In the genomic region with DNA sequence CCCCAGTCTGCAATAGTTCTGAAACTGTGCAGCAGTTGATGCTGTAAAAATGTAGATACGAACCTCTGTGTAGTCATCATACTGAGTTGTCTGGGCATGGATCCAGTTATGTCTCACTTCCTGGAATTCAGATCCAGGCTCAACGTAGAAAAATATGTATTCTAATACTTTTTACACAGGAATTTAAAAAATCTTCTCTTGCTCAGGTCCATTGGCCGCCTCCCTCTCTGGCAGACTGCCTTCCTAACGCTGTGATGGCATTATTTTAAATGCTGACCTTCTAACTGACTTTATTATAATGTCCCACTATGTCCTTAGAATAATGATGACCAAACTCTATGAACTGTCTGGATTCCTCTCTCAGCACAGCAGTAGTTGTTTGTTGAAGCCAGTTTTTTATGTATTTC, we compare ENCODE assay signal across 1 cellular context.
TF ChIP-seq lines count a peak whose summit lies in the region.

No MANE protein-coding gene starts in this region.

TF ChIP-seq in GM23338, 12 proteins besides CTCF, POLR2A, EP300 and RAD21 (continued from another document):
- TF ChIP-seq, protein P1, sequence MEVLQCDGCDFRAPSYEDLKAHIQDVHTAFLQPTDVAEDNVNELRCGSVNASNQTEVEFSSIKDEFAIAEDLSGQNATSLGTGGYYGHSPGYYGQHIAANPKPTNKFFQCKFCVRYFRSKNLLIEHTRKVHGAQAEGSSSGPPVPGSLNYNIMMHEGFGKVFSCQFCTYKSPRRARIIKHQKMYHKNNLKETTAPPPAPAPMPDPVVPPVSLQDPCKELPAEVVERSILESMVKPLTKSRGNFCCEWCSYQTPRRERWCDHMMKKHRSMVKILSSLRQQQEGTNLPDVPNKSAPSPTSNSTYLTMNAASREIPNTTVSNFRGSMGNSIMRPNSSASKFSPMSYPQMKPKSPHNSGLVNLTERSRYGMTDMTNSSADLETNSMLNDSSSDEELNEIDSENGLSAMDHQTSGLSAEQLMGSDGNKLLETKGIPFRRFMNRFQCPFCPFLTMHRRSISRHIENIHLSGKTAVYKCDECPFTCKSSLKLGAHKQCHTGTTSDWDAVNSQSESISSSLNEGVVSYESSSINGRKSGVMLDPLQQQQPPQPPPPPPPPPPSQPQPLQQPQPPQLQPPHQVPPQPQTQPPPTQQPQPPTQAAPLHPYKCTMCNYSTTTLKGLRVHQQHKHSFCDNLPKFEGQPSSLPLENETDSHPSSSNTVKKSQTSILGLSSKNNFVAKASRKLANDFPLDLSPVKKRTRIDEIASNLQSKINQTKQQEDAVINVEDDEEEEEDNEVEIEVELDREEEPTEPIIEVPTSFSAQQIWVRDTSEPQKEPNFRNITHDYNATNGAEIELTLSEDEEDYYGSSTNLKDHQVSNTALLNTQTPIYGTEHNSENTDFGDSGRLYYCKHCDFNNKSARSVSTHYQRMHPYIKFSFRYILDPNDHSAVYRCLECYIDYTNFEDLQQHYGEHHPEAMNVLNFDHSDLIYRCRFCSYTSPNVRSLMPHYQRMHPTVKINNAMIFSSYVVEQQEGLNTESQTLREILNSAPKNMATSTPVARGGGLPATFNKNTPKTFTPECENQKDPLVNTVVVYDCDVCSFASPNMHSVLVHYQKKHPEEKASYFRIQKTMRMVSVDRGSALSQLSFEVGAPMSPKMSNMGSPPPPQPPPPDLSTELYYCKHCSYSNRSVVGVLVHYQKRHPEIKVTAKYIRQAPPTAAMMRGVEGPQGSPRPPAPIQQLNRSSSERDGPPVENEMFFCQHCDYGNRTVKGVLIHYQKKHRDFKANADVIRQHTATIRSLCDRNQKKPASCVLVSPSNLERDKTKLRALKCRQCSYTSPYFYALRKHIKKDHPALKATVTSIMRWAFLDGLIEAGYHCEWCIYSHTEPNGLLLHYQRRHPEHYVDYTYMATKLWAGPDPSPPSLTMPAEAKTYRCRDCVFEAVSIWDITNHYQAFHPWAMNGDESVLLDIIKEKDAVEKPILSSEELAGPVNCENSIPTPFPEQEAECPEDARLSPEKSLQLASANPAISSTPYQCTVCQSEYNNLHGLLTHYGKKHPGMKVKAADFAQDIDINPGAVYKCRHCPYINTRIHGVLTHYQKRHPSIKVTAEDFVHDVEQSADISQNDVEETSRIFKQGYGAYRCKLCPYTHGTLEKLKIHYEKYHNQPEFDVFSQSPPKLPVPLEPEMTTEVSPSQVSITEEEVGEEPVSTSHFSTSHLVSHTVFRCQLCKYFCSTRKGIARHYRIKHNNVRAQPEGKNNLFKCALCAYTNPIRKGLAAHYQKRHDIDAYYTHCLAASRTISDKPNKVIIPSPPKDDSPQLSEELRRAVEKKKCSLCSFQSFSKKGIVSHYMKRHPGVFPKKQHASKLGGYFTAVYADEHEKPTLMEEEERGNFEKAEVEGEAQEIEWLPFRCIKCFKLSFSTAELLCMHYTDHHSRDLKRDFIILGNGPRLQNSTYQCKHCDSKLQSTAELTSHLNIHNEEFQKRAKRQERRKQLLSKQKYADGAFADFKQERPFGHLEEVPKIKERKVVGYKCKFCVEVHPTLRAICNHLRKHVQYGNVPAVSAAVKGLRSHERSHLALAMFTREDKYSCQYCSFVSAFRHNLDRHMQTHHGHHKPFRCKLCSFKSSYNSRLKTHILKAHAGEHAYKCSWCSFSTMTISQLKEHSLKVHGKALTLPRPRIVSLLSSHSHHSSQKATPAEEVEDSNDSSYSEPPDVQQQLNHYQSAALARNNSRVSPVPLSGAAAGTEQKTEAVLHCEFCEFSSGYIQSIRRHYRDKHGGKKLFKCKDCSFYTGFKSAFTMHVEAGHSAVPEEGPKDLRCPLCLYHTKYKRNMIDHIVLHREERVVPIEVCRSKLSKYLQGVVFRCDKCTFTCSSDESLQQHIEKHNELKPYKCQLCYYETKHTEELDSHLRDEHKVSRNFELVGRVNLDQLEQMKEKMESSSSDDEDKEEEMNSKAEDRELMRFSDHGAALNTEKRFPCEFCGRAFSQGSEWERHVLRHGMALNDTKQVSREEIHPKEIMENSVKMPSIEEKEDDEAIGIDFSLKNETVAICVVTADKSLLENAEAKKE (CRISPR knock-in tag; IDR thresholded peaks at IDR 0.05) = no peak
- TF ChIP-seq POLR2AphosphoS5 (IDR thresholded peaks at IDR 0.05; ENCODE audit: low read depth) (no peak), NANOG (IDR thresholded peaks at IDR 0.05; ENCODE audit: borderline replicate concordance) (no peak), ZNF114 (CRISPR knock-in tag; IDR thresholded peaks at IDR 0.05) (no peak), JUNB (IDR thresholded peaks at IDR 0.05; ENCODE audit: unreplicated experiment) (no peak)
